34 cellular contexts compared by ENCODE assay signal in the genomic region with DNA sequence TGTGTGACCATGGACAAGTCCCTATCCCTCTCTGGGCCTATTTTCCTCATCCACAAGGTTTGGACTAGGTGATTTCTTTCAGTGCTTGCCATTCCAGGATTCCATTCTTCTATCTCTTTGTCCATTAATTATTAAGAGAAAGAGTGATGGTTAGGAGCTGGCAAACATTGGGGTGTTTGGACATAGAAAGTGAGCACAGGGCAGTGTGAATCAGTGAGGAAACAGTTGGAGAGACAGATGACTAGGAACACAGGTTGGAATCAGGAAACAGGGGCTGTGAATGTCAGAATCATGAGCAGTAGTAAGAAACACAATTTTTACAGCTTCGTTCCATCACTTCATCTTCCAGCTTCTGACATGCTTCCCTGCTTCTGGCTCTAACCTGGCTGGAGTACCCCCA.
"Had no signal": no experiment of that assay in that cellular context is flagged by ENCODE, and none has a peak within 500 bp of the region (broad histone marks: within the 10 kb centered on the region; RNA-seq: fewer than 3 reads in every experiment).

No MANE protein-coding gene starts in this region.

- ATAC-seq: activated naive CD4-positive, alpha-beta T cell treated with anti-CD3 and anti-CD28 coated beads, Interleukin-2, amount 50 U/mL, for 72 hours; activated naive CD8-positive, alpha-beta T cell treated with anti-CD3 and anti-CD28 coated beads, Interleukin-2, amount 50 U/mL, for 24 hours; activated T-cell treated with anti-CD3 and anti-CD28 coated beads, Interleukin-2, amount 50 U/mL, for 4 hours; activated T-cell treated with anti-CD3 and anti-CD28 coated beads, Interleukin-2, amount 50 U/mL, for 72 hours; activated T-helper 17 cell treated with anti-CD3 and anti-CD28 coated beads, Interleukin-2, amount 50 U/mL, for 72 hours; body of pancreas had no signal

- H3K36me3 ChIP-seq: adrenal gland, ascending aorta, brain microvascular endothelial cell, breast epithelium, cardiac muscle cell had no signal

- H3K4me3 ChIP-seq: adrenal gland, ascending aorta, body of pancreas, breast epithelium, cardiac muscle cell had no signal

- H3K27ac ChIP-seq: adrenal gland, ascending aorta, body of pancreas, brain microvascular endothelial cell, breast epithelium, cardiac muscle cell had no signal

- H3K4me1 ChIP-seq: adrenal gland, ascending aorta, body of pancreas, breast epithelium had no signal

- H3K27me3 ChIP-seq: adrenal gland, ascending aorta, body of pancreas, brain microvascular endothelial cell, breast epithelium had no signal

- H3K9me3 ChIP-seq: adrenal gland, ascending aorta, body of pancreas, breast epithelium had no signal

- FAIRE-seq: astrocyte, bronchial epithelial cell had no signal

- DNase-seq: activated effector memory CD4-positive, alpha-beta T cell treated with anti-CD3 and anti-CD28 coated beads, Interleukin-2, amount 50 U/mL, for 16 hours; activated effector memory CD4-positive, alpha-beta T cell treated with Interleukin-2 at 50 U/mL for 16 hours; activated gamma-delta T cell; activated gamma-delta T cell treated with Interleukin-2 at 50 U/mL for 16 hours; activated naive CD4-positive, alpha-beta T cell; activated naive CD4-positive, alpha-beta T cell treated with anti-CD3 and anti-CD28 coated beads for 36 hours; activated naive CD4-positive, alpha-beta T cell treated with anti-CD3 and anti-CD28 coated beads, Interleukin-2, amount 10 ng/mL, durations not matched to agents 7 days and 5 days; activated naive CD4-positive, alpha-beta T cell treated with anti-CD3 and anti-CD28 coated beads, Interleukin-2, amount 50 U/mL, for 16 hours; activated naive CD4-positive, alpha-beta T cell treated with Interleukin-2 at 50 U/mL for 16 hours; activated naive CD8-positive, alpha-beta T cell treated with anti-CD3 and anti-CD28 coated beads for 36 hours; activated naive CD8-positive, alpha-beta T cell treated with anti-CD3 and anti-CD28 coated beads, Interleukin-2, amount 10 ng/mL, durations not matched to agents 7 days and 5 days; activated naive CD8-positive, alpha-beta T cell treated with anti-CD3 and anti-CD28 coated beads, Interleukin-2, amount 50 U/mL, for 24 hours; activated T-cell treated with anti-CD3 and anti-CD28 coated beads, Interleukin-2, amount 50 U/mL, for 1 hour; activated T-cell treated with anti-CD3 and anti-CD28 coated beads, Interleukin-2, amount 50 U/mL, for 24 hours; activated T-cell treated with anti-CD3 and anti-CD28 coated beads, Interleukin-2, amount 50 U/mL, for 4 hours; activated T-cell treated with anti-CD3 and anti-CD28 coated beads, Interleukin-2, amount 50 U/mL, for 48 hours; activated T-cell treated with anti-CD3 and anti-CD28 coated beads, Interleukin-2, amount 50 U/mL, for 72 hours; adrenal gland; amniotic stem cell; amygdala; anterior cingulate cortex; aorta; body of pancreas; brain microvascular endothelial cell; caudate nucleus; central memory CD4-positive, alpha-beta T cell; cerebellar nuclear complex had no signal
